8 cellular contexts compared by ENCODE assay signal in the genomic region with DNA sequence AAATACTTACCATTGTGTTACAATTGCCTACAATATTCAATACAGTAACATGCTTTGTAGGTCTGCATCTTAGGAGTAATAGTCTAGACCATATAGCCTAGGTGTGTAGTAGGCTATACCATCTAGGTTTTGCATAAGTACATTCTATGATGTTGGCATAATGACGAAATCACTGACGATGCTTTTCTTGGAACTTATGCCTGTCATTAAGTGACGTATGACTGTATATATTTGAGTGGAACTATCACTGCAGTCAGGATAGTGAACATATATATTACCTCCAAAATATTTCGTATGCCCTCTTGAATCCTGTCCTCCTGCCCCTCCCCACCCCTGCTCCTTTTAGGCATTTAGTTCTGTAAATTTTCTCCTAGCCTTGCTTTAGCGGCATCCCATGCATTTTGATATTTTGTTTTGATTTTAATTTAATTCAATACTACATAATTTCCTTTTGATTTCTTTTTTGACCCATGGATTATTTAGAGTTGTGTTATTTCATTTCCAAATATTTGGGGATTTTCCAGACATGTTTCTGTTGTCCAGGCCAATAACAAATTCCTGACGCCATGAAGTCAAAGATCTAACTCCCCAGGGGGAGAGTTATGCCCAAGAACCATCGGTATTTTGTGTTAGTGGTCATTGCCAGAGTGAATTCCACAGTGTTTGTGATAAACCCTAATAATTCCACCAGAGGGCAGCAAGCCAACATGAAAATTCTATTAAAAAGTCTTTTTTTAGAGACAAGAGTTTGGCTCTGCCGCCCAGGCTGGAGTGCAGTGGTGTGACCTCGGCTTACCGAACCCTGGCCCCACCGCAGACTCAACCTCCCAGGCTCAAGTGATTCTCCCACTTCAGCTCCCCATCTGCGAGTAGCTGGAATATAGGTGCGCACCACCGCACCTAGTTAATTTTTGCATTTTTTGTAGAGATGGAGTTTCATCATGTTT. TPM values are rescaled to one million over a fixed set of nuclear protein-coding genes. Genes with fewer than 3 reads are reported as not detected.
A peak's percentile ranks its signal among the peaks of the same experiment; 100 is the strongest.
DNase-seq lines count a peak whose midpoint lies in the region; ATAC-seq, FAIRE-seq and TF ChIP-seq lines count a peak whose summit lies in the region.

No MANE protein-coding gene starts in this region.

- H3K27me3 ChIP-seq in K562 (ENCODE audit: control insufficient read depth in 2 of 2, insufficient read depth in 2 of 2, low read length in 2 of 2) (no peaks in the 10 kb centered on the region), spleen (replicated peaks in 1 of 7) (no peaks in the 10 kb centered on the region)

- peak overlapping the region; percentile 87 for H3K4me2 ChIP-seq in K562 (ENCODE audit: insufficient read depth, low read length)

- POLR2A ChIA-PET in K562 (lab: Yijun Ruan, JAX), result no interaction called here

- no TSS peak for BruUV-seq in K562 (replicated peaks; lab: Mats Ljungman, UMichigan)

- H3K9ac ChIP-seq in K562 (ENCODE audit: insufficient read depth in 1 of 2, low read depth in 2 of 2, low read length in 2 of 2), result peak overlapping the region in 1 of 2 experiments; percentile 21; a peak in 1 of 4 replicates

- H3K4me3 ChIP-seq in K562 (peak overlapping the region; percentile 62), spleen (peak overlapping the region in 5 of 8 donors; percentile 10 to 83 (median 56))

- H3K36me3 ChIP-seq in K562 (ENCODE audit: control insufficient read depth, insufficient read depth, low read length) (peaks cover 22% of the 10 kb centered on the region), spleen (peaks cover 0 to 30% (median 0%) of the 10 kb centered on the region in 6 donors)

- peaks cover 43% of the 10 kb centered on the region for H3K79me2 ChIP-seq in K562 (ENCODE audit: control insufficient read depth, insufficient read depth, low read length)

- H3K4me1 Mint-ChIP-seq in immature natural killer cell, result peaks cover 69 to 82% of the 10 kb centered on the region in 2 donors

- TF ChIP-seq POLR2A in K562 (conservative IDR thresholded peaks at IDR 0.05) (no peak), spleen (IDR thresholded peaks at IDR 0.05) (no peak)

- peak overlapping the region; percentile 86 to 94 (median 89) for H3K27ac Mint-ChIP-seq in immature natural killer cell

- ATAC-seq in SK-N-SH treated with all-trans-retinoic acid at 6 μM for 48 hours, result peak; percentile 80
- ATAC-seq in K562, result peak; percentile 29
- no peak for ATAC-seq in HG02970 (IDR thresholded peaks at IDR 0.05; ENCODE audit: low FRiP score, unreplicated experiment)
- ATAC-seq in GM18519 (IDR thresholded peaks at IDR 0.05; ENCODE audit: low FRiP score, unreplicated experiment), result no peak

- TF ChIP-seq RAD21 in K562 (CRISPR knock-in tag; conservative IDR thresholded peaks at IDR 0.05 in 1 of 2, IDR thresholded peaks at IDR 0.05 in 1 of 2), result peak; percentile 61 to 74

- TF ChIP-seq CTCF in K562 (IDR thresholded peaks at IDR 0.05 in 2 of 3, conservative IDR thresholded peaks at IDR 0.05 in 1 of 3; ENCODE audit: insufficient read depth in 2 of 3, low read depth in 1 of 3, low read length in 3 of 3) (peak; percentile 43 to 64 (median 47); a peak in 5 of 6 replicates), spleen (IDR thresholded peaks at IDR 0.05 in 8 of 11, conservative IDR thresholded peaks at IDR 0.05 in 3 of 11) (peak; percentile 55 to 86 (median 74))

- peak overlapping the region; percentile 74 to 98 (median 78) for H3K4me3 Mint-ChIP-seq in immature natural killer cell

- WGBS in K562 (ENCODE audit: insufficient coverage, low coverage, missing lambda C conversion rate), result 24% methylated on average over 14 of the region's 14 CpGs
- 18 to 33% (median 20%) methylated on average over 14 of the region's 14 CpGs for WGBS in spleen, 5 donors

- H3K27me3 Mint-ChIP-seq in immature natural killer cell (ENCODE audit: low read depth in 3 of 3), result peaks cover 2 to 6% (median 4%) of the 10 kb centered on the region in 3 donors

- CTCF ChIA-PET in K562 (lab: Yijun Ruan, JAX; ENCODE audit: low intra/inter-chr PET ratio), result interaction anchor here (0.9 kb wide), 1 partner anchor 127 kb away, joined by 5 read pairs; no protein-coding TSS in a partner anchor

- H3K27ac ChIP-seq in K562 (ENCODE audit: extremely low read depth, low read depth, low read length), result peak overlapping the region; percentile 23; the same call in 2 of the 3 replicates
- peak overlapping the region in 6 of 8 donors; percentile 25 to 92 (median 71) for H3K27ac ChIP-seq in spleen

- H3K9me3 Mint-ChIP-seq in immature natural killer cell, result no peaks in the 10 kb centered on the region

- in situ Hi-C loops in K562 (cut with MboI), result no loop called here

- intact Hi-C loops in K562 (cut with micrococcal nuclease) (loop anchor here (1.0 to 5.0 kb wide), 4 partner anchors 22 to 407 kb away; a partner anchor contains a TSS), spleen (cut with DNase I; ENCODE audit: low total_unique reads) (no loop called here)

- no peaks in the 10 kb centered on the region for H3K9me3 ChIP-seq in K562 (replicated peaks; ENCODE audit: control insufficient read depth, insufficient read depth, low read depth, low read length)
- H3K9me3 ChIP-seq in spleen, result no peaks in the 10 kb centered on the region

- DNase-seq in Kasumi-1 (lab: John Stamatoyannopoulos, UW), result peak; percentile 87 to 93
- DNase-seq in K562 (ENCODE audit: extremely low read depth in 1 of 4, low spot score in 3 of 4), result peak; percentile 31 to 69 (median 33)
- peak; percentile 69 to 75 (median 70) for DNase-seq in immature natural killer cell
- peak; percentile 85 for DNase-seq in spleen

- FAIRE-seq in G401.6 (lab: Jason Lieb, UNC) (peak; percentile 95), K562 (lab: Jason Lieb, UNC) (peak; percentile 81)

- no peaks in the 10 kb centered on the region for H3K9me1 ChIP-seq in K562 (ENCODE audit: control insufficient read depth, insufficient read depth, low read length)

- H3K4me1 ChIP-seq in K562 (replicated peaks in 1 of 2; ENCODE audit: control insufficient read depth in 2 of 2, insufficient read depth in 2 of 2, low read length in 2 of 2) (peaks cover 0 to 4% of the 10 kb centered on the region in 2 experiments; a peak in 2 of 5 replicates), spleen (peaks cover 40 to 95% (median 81%) of the 10 kb centered on the region in 6 donors)

- no peak for TF ChIP-seq EP300 in K562 (IDR thresholded peaks at IDR 0.05; ENCODE audit: low read length)

- no peaks in the 10 kb centered on the region for H4K20me1 ChIP-seq in K562 (replicated peaks; ENCODE audit: control insufficient read depth, insufficient read depth, low read length)

- H3K36me3 Mint-ChIP-seq in immature natural killer cell, result peaks cover 24 to 30% (median 26%) of the 10 kb centered on the region in 3 donors

- H2AFZ ChIP-seq in K562 (ENCODE audit: low read depth, low read length), result no peak overlapping the region

TF ChIP-seq in SK-N-SH treated with all-trans-retinoic acid at 6 μM for 48 hours, 23 proteins besides CTCF, POLR2A, EP300 and RAD21 (continues in another document):
- TF ChIP-seq PPARA (CRISPR knock-in tag; IDR thresholded peaks at IDR 0.05; ENCODE audit: borderline replicate concordance), result no peak
- no peak for TF ChIP-seq TOX (CRISPR knock-in tag; IDR thresholded peaks at IDR 0.05; ENCODE audit: borderline replicate concordance)

TF ChIP-seq in K562, 482 proteins besides CTCF, POLR2A, EP300 and RAD21 (continues in another document):
- TF ChIP-seq PYGO2 (tag; IDR thresholded peaks at IDR 0.05) (no peak), ESRRA (IDR thresholded peaks at IDR 0.05; ENCODE audit: borderline replicate concordance, low read depth) (no peak)

RNA-seq across cellular contexts. Expression of a gene that starts 24.2 kb away (rescaled TPM):
- total RNA-seq in K562 (2011; cell fraction: chromatin; rRNA removed; ENCODE audit: low replicate concordance), result 15.2 and 30.8 TPM in 2 replicates
- 10.2 and 12.5 TPM in 2 replicates for total RNA-seq in K562 (2011; cell fraction: nucleolus; rRNA removed)
- total RNA-seq in K562 (2011; cell fraction: nucleoplasm; rRNA removed), result 12.8 and 16.9 TPM in 2 replicates
- total RNA-seq in K562 (2014; rRNA removed) (20.9 and 23.2 TPM in 2 replicates), K562 (2014; rRNA removed; fragmentation: Illumina TruSeq; extraction: Trizol) (27.7 and 32.8 TPM in 2 replicates), K562 (2015; rRNA removed; fragmentation: Illumina TruSeq; extraction: Trizol) (27.7 and 31.4 TPM in 2 replicates), K562 (2021) (17.9 and 21.6 TPM in 2 replicates), spleen (100 to 1,000 TPM in 1 of 7 donors, 10 to 100 TPM in 6; 67.1 to 100 (median 91.8) TPM)
- polyA plus RNA-seq in K562 (2011; rRNA removed) (15.1 and 16.6 TPM in 2 replicates), K562 (2014; fragmentation: Illumina TruSeq; extraction: Trizol) (20.7 and 24.8 TPM in 2 replicates), K562 (2014; fragmentation: Nextera tagmentation; extraction: Ambion mirVana) (10 to 100 TPM; 10.2 to 19.3 TPM), K562 (2014; rRNA removed) (15.5 and 19.4 TPM in 2 replicates), immature natural killer cell (100 to 1,000 TPM in 1 of 3 donors, 10 to 100 TPM in 2; 20.2 to 116 (median 28.0) TPM), spleen (10 to 100 TPM; 20.3 to 41.9 (median 29.3) TPM)
- 7.0 and 11.9 TPM in 2 replicates for polyA plus RNA-seq in K562 (2011; cell fraction: cytosol; rRNA removed)
- polyA plus RNA-seq in K562 (2011; cell fraction: nucleus; rRNA removed), result 19.5 and 20.9 TPM in 2 replicates
- 15.1 and 20.9 TPM in 2 replicates for polyA plus RNA-seq in K562 (2012)
- polyA minus RNA-seq in K562 (2011; rRNA and poly(A)+ RNA removed), result 22.1 and 23.8 TPM in 2 replicates
- polyA minus RNA-seq in K562 (2011; cell fraction: cytosol; rRNA and poly(A)+ RNA removed), result 7.6 and 10.8 TPM in 2 replicates
- polyA minus RNA-seq in K562 (2011; cell fraction: nucleus; rRNA and poly(A)+ RNA removed), result 9.6 and 14.7 TPM in 2 replicates

RNA-seq across cellular contexts. Expression of a gene that starts 53.2 kb away (rescaled TPM):
- total RNA-seq in K562 (2011; cell fraction: chromatin; rRNA removed; ENCODE audit: low replicate concordance), result 75.0 and 98.6 TPM in 2 replicates
- 34.9 and 39.4 TPM in 2 replicates for total RNA-seq in K562 (2011; cell fraction: nucleolus; rRNA removed)
- 55.7 and 65.5 TPM in 2 replicates for total RNA-seq in K562 (2011; cell fraction: nucleoplasm; rRNA removed)
- total RNA-seq in K562 (2014; rRNA removed) (10.8 TPM in 2 replicates), K562 (2014; rRNA removed; fragmentation: Illumina TruSeq; extraction: Trizol) (17.4 and 19.7 TPM in 2 replicates), K562 (2015; rRNA removed; fragmentation: Illumina TruSeq; extraction: Trizol) (10.7 and 12.6 TPM in 2 replicates), K562 (2021) (12.1 and 12.2 TPM in 2 replicates), spleen (10 to 100 TPM; 42.5 to 75.6 (median 55.3) TPM)
- polyA plus RNA-seq in K562 (2011; rRNA removed) (20.4 and 21.9 TPM in 2 replicates), K562 (2014; fragmentation: Illumina TruSeq; extraction: Trizol) (9.9 and 10.6 TPM in 2 replicates), K562 (2014; fragmentation: Nextera tagmentation; extraction: Ambion mirVana) (1 to 10 TPM; 7.1 to 7.2 TPM), K562 (2014; rRNA removed) (8.0 and 9.9 TPM in 2 replicates), immature natural killer cell (10 to 100 TPM; 13.5 to 37.4 (median 19.8) TPM), spleen (10 to 100 TPM in 2 of 3 donors, 1 to 10 TPM in 1; 5.6 to 13.3 (median 10.2) TPM)
- polyA plus RNA-seq in K562 (2011; cell fraction: cytosol; rRNA removed), result 8.4 and 12.9 TPM in 2 replicates
- 16.1 and 18.3 TPM in 2 replicates for polyA plus RNA-seq in K562 (2011; cell fraction: nucleus; rRNA removed)
- 7.7 and 9.6 TPM in 2 replicates for polyA plus RNA-seq in K562 (2012)
- 34.7 TPM in 2 replicates for polyA minus RNA-seq in K562 (2011; rRNA and poly(A)+ RNA removed)
- 13.5 and 13.9 TPM in 2 replicates for polyA minus RNA-seq in K562 (2011; cell fraction: cytosol; rRNA and poly(A)+ RNA removed)
- 13.9 and 32.2 TPM in 2 replicates for polyA minus RNA-seq in K562 (2011; cell fraction: nucleus; rRNA and poly(A)+ RNA removed)

Comparison
In these comparisons a context has a peak if more than half of its experiments do, and no peak if none do; other contexts are left out.
1. DNase-seq: peak in every context shown above with its lines; median percentile 90 in Kasumi-1; 85 in spleen; 70 in immature natural killer cell; 33 in K562.
2. ATAC-seq: peak in SK-N-SH treated with all-trans-retinoic acid at 6 μM for 48 hours (single experiment) and K562 (single experiment); none in HG02970 (single experiment) and GM18519 (single experiment).